24 cellular contexts compared by ENCODE assay signal in the genomic region with DNA sequence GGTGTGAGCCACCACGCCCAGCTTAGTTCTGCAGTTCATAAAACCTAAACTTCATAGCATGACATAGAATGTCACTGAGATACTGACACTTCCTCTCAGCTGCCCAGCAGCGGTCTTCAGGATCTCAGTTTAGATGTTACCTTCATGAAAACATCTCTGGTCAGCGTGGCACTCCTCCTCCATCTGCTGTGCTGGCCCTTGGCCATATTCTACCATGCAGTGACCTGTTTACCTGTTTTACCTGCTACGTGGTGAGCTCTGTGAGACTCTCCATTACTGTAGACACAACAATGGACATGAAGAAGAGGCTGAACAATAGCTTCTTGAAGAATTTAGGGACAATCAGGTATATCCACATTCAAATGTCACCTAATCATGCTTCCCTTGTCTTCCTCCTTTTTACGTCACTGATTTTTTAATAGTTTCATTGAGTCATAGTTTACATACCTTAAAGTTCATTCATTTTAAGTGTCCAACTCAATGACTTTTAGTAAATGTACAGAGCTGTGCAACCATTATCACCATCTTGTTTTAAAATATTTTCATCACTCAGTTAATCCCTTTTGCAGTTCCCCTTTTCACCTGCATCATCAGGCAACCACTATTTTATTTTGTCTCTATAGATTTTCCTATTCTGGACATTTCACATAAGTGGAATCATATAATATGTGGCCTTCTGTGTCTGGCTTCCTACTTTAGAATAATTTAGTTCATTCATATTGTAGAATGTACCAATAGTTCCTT.
"Had no signal": no experiment of that assay in that cellular context is flagged by ENCODE, and none has a peak within 500 bp of the region (broad histone marks: within the 10 kb centered on the region; RNA-seq: fewer than 3 reads in every experiment).

No MANE protein-coding gene starts in this region.

- H3K79me2 ChIP-seq: parathyroid adenoma had no signal

- H3K9me3 ChIP-seq: ascending aorta, breast epithelium, lower lobe of right lung, spleen, thyroid gland had no signal

- H2AFZ ChIP-seq: parathyroid adenoma had no signal

- H3K9ac ChIP-seq: parathyroid adenoma had no signal

- ATAC-seq: activated T-cell treated with anti-CD3 and anti-CD28 coated beads, Interleukin-2, amount 50 U/mL, for 4 hours; left colon; lower lobe of right lung; natural killer cell treated with Interleukin-12 subunit alpha and Interleukin-12 subunit beta and Interleukin-15 and Interleukin-18, amount 100 ng/mL, for 72 hours; sciatic nerve had no signal

- H3K27me3 Mint-ChIP-seq: activated CD4-positive, alpha-beta T cell treated with anti-CD3 and anti-CD28 coated beads, Interleukin-2, amount 10 ng/mL, durations not matched to agents 7 days and 5 days; natural killer cell treated with Interleukin-12 subunit alpha and Interleukin-12 subunit beta and Interleukin-15 and Interleukin-18, amount 100 ng/mL, for 72 hours had no signal

- H3K9me3 Mint-ChIP-seq: activated CD4-positive, alpha-beta T cell treated with anti-CD3 and anti-CD28 coated beads, Interleukin-2, amount 10 ng/mL, durations not matched to agents 7 days and 5 days; activated T-cell treated with anti-CD3 and anti-CD28 coated beads, Interleukin-2, amount 50 U/mL, for 4 hours; natural killer cell treated with Interleukin-12 subunit alpha and Interleukin-12 subunit beta and Interleukin-15 and Interleukin-18, amount 100 ng/mL, for 72 hours had no signal

- H3K27me3 ChIP-seq: ascending aorta, breast epithelium, spleen, thyroid gland had no signal

- H3K4me3 ChIP-seq: ascending aorta, breast epithelium, lower lobe of right lung, spleen, thyroid gland had no signal

- H3K4me1 ChIP-seq: ascending aorta, breast epithelium, parathyroid adenoma, thyroid gland had no signal

- H3K27ac ChIP-seq: ascending aorta, lower lobe of right lung, parathyroid adenoma, thyroid gland had no signal

- DNase-seq: activated CD4-positive, alpha-beta T cell treated with anti-CD3 and anti-CD28 coated beads, Interleukin-2, amount 10 ng/mL, durations not matched to agents 7 days and 5 days; activated CD8-positive, alpha-beta memory T cell treated with anti-CD3 and anti-CD28 coated beads, Interleukin-2, amount 50 U/mL, for 4 hours; activated effector memory CD4-positive, alpha-beta T cell treated with anti-CD3 and anti-CD28 coated beads, Interleukin-2, amount 50 U/mL, for 16 hours; activated naive CD4-positive, alpha-beta T cell treated with anti-CD3 and anti-CD28 coated beads, Interleukin-2, amount 50 U/mL, for 16 hours; activated T-cell treated with anti-CD3 and anti-CD28 coated beads, Interleukin-2, amount 50 U/mL, for 4 hours; dermis blood vessel endothelial cell; effector memory CD4-positive, alpha-beta T cell; foreskin melanocyte; glutamatergic neuron; hypothalamus; islet precursor cell; left colon; lower lobe of right lung; spleen; stimulated activated naive CD4-positive, alpha-beta T cell treated with Interleukin-2 at 50 U/mL for 16 hours; T-helper 1 cell; T1000; thyroid gland had no signal

- H3K4me1 Mint-ChIP-seq: activated CD4-positive, alpha-beta T cell treated with anti-CD3 and anti-CD28 coated beads, Interleukin-2, amount 10 ng/mL, durations not matched to agents 7 days and 5 days had no signal

- FAIRE-seq: endothelial cell of umbilical vein had no signal

- H3K4me3 Mint-ChIP-seq: activated CD4-positive, alpha-beta T cell treated with anti-CD3 and anti-CD28 coated beads, Interleukin-2, amount 10 ng/mL, durations not matched to agents 7 days and 5 days; activated T-cell treated with anti-CD3 and anti-CD28 coated beads, Interleukin-2, amount 50 U/mL, for 4 hours; natural killer cell treated with Interleukin-12 subunit alpha and Interleukin-12 subunit beta and Interleukin-15 and Interleukin-18, amount 100 ng/mL, for 72 hours had no signal

- H3K27ac Mint-ChIP-seq: activated CD4-positive, alpha-beta T cell treated with anti-CD3 and anti-CD28 coated beads, Interleukin-2, amount 10 ng/mL, durations not matched to agents 7 days and 5 days; natural killer cell treated with Interleukin-12 subunit alpha and Interleukin-12 subunit beta and Interleukin-15 and Interleukin-18, amount 100 ng/mL, for 72 hours had no signal
